ENCODE assay signal across 29 cellular contexts in the genomic region with DNA sequence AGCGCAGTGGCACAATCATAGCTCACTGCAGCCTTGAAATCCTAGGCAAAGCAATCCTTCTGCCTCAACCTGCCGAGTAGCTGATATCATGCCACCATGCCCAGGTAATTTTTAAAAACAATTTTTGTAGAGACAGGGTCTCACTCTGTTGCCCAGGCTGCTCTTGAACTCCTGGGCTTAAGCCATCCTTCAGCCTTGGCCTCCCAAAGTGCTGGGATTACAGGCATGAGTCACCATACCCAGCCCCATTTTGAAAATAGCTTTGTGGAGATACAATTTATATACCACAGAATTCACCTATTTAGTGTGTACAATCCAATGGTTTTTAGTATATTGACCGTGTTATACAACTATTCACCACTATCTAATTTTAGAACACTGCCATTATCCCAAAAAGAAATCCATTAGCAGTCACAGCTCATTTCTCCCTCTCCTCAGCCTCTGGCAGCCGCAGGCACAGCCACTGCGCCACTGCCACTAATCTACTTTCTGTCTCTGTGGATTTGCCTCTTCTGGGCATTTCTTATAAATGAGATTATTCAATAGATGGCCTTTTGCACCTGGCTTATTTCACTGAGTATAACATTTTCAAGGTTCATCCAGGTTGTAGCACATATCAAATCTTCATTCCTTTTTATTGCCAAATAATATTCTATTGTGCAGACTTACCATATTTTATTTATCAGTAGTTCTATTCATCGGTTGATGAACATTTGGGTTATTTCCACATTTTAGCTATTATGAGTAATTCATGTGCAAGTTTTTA. TPM values are rescaled to one million over a fixed set of nuclear protein-coding genes. Genes with fewer than 3 reads are reported as not detected.
A peak's percentile ranks its signal among the peaks of the same experiment; 100 is the strongest.
DNase-seq lines count a peak whose midpoint lies in the region; ATAC-seq, FAIRE-seq and TF ChIP-seq lines count a peak whose summit lies in the region.
"Had no signal": no experiment of that assay in that cellular context is flagged by ENCODE, and none has a peak within 500 bp of the region (broad histone marks: within the 10 kb centered on the region; RNA-seq: fewer than 3 reads in every experiment).

No MANE protein-coding gene starts in this region.

- no peak overlapping the region for H2BK12ac ChIP-seq in H1 (ENCODE audit: low read depth, low read length)

- H3K9ac ChIP-seq in OCI-LY3 (ENCODE audit: low read length) (no peak overlapping the region), H1 (replicated peaks in 1 of 4; ENCODE audit: extremely low read depth in 1 of 4, low read depth in 3 of 4, low read length in 3 of 4) (no peak overlapping the region)

- H3K56ac ChIP-seq in H1 (replicated peaks; ENCODE audit: insufficient read length, low read depth, low read length) = no peak overlapping the region

- H3K27ac ChIP-seq in CD4-positive, CD25-positive, alpha-beta regulatory T cell (ENCODE audit: insufficient read depth, low read length, poor library complexity, severe bottlenecking) = no peak overlapping the region
- H3K27ac ChIP-seq in OCI-LY3 (ENCODE audit: low read length) = no peak overlapping the region
- H3K27ac ChIP-seq in H1 (ENCODE audit: low read depth, low read length) = no peak overlapping the region
- H3K27ac ChIP-seq: coronary artery, esophagus squamous epithelium, Peyer's patch, tibial artery, WERI-Rb-1 had no signal

- H3K23me2 ChIP-seq in H1 (ENCODE audit: low read depth, low read length) = no peaks in the 10 kb centered on the region

- ATAC-seq in CD4-positive, CD25-positive, alpha-beta regulatory T cell (ENCODE audit: low read depth in 2 of 2) = no peak
- ATAC-seq in sciatic nerve = no peak

- peak overlapping the region; percentile 9 for H3K27ac Mint-ChIP-seq in activated CD4-positive, alpha-beta memory T cell treated with anti-CD3 and anti-CD28 coated beads, Interleukin-2, amount 10 ng/mL, durations not matched to agents 7 days and 5 days
- H3K27ac Mint-ChIP-seq in activated CD4-positive, alpha-beta memory T cell treated with anti-CD3 and anti-CD28 coated beads for 36 hours = no peak overlapping the region
- H3K27ac Mint-ChIP-seq in CD4-positive, CD25-positive, alpha-beta regulatory T cell = peak overlapping the region in 2 of 3 donors; percentile 21 to 58
- H3K27ac Mint-ChIP-seq: CD4-positive, alpha-beta T cell; memory B cell had no signal

- POLR2A ChIA-PET in activated CD4-positive, alpha-beta memory T cell treated with anti-CD3 and anti-CD28 coated beads, Interleukin-2, amount 10 ng/mL, durations not matched to agents 7 days and 5 days (lab: Charles Lee) = interaction anchor here (0.6 to 7.1 kb wide), 8 partner anchors 12 to 45 kb away, joined by 3 to 41 read pairs (median 6); partner anchors contain the start of gene UBALD2
- POLR2A ChIA-PET in activated CD4-positive, alpha-beta memory T cell treated with anti-CD3 and anti-CD28 coated beads for 36 hours (lab: Charles Lee) = interaction anchor here (1.0 kb wide), 1 partner anchor 54 kb away, joined by 3 read pairs; no protein-coding TSS in a partner anchor
- POLR2A ChIA-PET in H1 (lab: Charles Lee; ENCODE audit: partially characterized antibody) = interaction anchor here (0.9 kb wide), 1 partner anchor 10 kb away, joined by 3 read pairs; no protein-coding TSS in a partner anchor

- TF ChIP-seq RAD21 in H1 (IDR thresholded peaks at IDR 0.05 in 1 of 2, conservative IDR thresholded peaks at IDR 0.05 in 1 of 2; ENCODE audit: low read depth in 2 of 2, low read length in 2 of 2) = no peak

- peaks cover 62% of the 10 kb centered on the region for H3K36me3 Mint-ChIP-seq in activated CD4-positive, alpha-beta memory T cell treated with anti-CD3 and anti-CD28 coated beads, Interleukin-2, amount 10 ng/mL, durations not matched to agents 7 days and 5 days (ENCODE audit: low read depth)
- peaks cover 2% of the 10 kb centered on the region for H3K36me3 Mint-ChIP-seq in activated CD4-positive, alpha-beta memory T cell treated with anti-CD3 and anti-CD28 coated beads for 36 hours
- peaks cover 6% of the 10 kb centered on the region for H3K36me3 Mint-ChIP-seq in CD4-positive, CD25-positive, alpha-beta regulatory T cell
- H3K36me3 Mint-ChIP-seq: memory B cell had no signal

- H4K5ac ChIP-seq in H1 (ENCODE audit: insufficient read length, low read depth, low read length) = no peak overlapping the region

- H2BK20ac ChIP-seq in H1 (ENCODE audit: low read length) = no peak overlapping the region

- H2BK15ac ChIP-seq in H1 (ENCODE audit: low read length) = no peak overlapping the region

- no peak for TF ChIP-seq POLR2A in H1 (IDR thresholded peaks at IDR 0.05; ENCODE audit: control extremely low read depth in 1 of 2, low read depth in 2 of 2, low read length in 2 of 2)

- H3K23ac ChIP-seq in H1 (ENCODE audit: insufficient read length) = no peak overlapping the region

- no peak for TF ChIP-seq CTCF in OCI-LY3 (IDR thresholded peaks at IDR 0.05; ENCODE audit: low read depth, low read length)
- no peak for TF ChIP-seq CTCF in H1 (IDR thresholded peaks at IDR 0.05; ENCODE audit: control extremely low read depth in 1 of 3, insufficient read depth in 1 of 3, low read depth in 1 of 3, low read length in 3 of 3)

- no peak for DNase-seq in activated CD4-positive, alpha-beta memory T cell treated with anti-CD3 and anti-CD28 coated beads, Interleukin-2, amount 10 ng/mL, durations not matched to agents 7 days and 5 days
- no peak for DNase-seq in activated CD4-positive, alpha-beta memory T cell treated with anti-CD3 and anti-CD28 coated beads for 36 hours
- no peak for DNase-seq in CD4-positive, CD25-positive, alpha-beta regulatory T cell
- peak in 1 of 2 experiments; percentile 1 for DNase-seq in H1 (ENCODE audit: low read depth in 1 of 2, low spot score in 2 of 2)
- no peak for DNase-seq in iPS-NIHi7 (ENCODE audit: extremely low spot score)
- no peak for DNase-seq in sciatic nerve (ENCODE audit: low spot score)
- DNase-seq in stimulated activated CD4-positive, alpha-beta T cell treated with anti-CD3 and anti-CD28 coated beads, Interleukin-4, amount 100 ng/mL, for 4 hours = no peak
- DNase-seq: activated CD4-positive, alpha-beta T cell treated with anti-CD3 and anti-CD28 coated beads, Interleukin-2, amount 50 U/mL, for 1 hour; anterior cingulate cortex; CD4-positive, alpha-beta T cell; esophagus squamous epithelium; KG1; MG63; NCI-H2029; NCI-H524 treated with DMSO at 0.1 percent for 48 hours; Peyer's patch; SHP77 treated with DMSO at 0.1 percent for 48 hours; T1000; tibial artery; WERI-Rb-1 had no signal

- H3K4me1 Mint-ChIP-seq in activated CD4-positive, alpha-beta memory T cell treated with anti-CD3 and anti-CD28 coated beads, Interleukin-2, amount 10 ng/mL, durations not matched to agents 7 days and 5 days = peaks cover 58% of the 10 kb centered on the region
- H3K4me1 Mint-ChIP-seq in activated CD4-positive, alpha-beta memory T cell treated with anti-CD3 and anti-CD28 coated beads for 36 hours (ENCODE audit: low read depth) = peaks cover 47% of the 10 kb centered on the region
- peaks cover 24 to 48% (median 33%) of the 10 kb centered on the region in 4 donors for H3K4me1 Mint-ChIP-seq in CD4-positive, CD25-positive, alpha-beta regulatory T cell
- H3K4me1 Mint-ChIP-seq: memory B cell had no signal

- no peaks in the 10 kb centered on the region for H3K79me2 ChIP-seq in OCI-LY3 (ENCODE audit: low read length)
- 0 out of 4 replicates have a peak, but pooled peaks cover 0 to 2% of the 10 kb centered on the region in 2 experiments for H3K79me2 ChIP-seq in H1 (ENCODE audit: control insufficient read depth in 1 of 2, insufficient read depth in 2 of 2, low read length in 2 of 2)
- H3K79me2 ChIP-seq: hepatocyte had no signal

- no peak overlapping the region for H3K18ac ChIP-seq in H1 (ENCODE audit: extremely low read depth, low read length)

- H3K4me3 ChIP-seq in CD4-positive, CD25-positive, alpha-beta regulatory T cell (ENCODE audit: low read depth, low read length) = peak overlapping the region; percentile 24
- H3K4me3 ChIP-seq in OCI-LY3 (ENCODE audit: low read length) (no peak overlapping the region), H1 (ENCODE audit: extremely low read depth in 1 of 4, insufficient read depth in 2 of 4, low read depth in 3 of 4, low read length in 4 of 4) (no peak overlapping the region)
- H3K4me3 ChIP-seq: coronary artery, esophagus squamous epithelium, HAP-1, hepatocyte, MG63, Peyer's patch, tibial artery had no signal

- intact Hi-C loops in activated CD4-positive, alpha-beta memory T cell treated with anti-CD3 and anti-CD28 coated beads for 36 hours (cut with micrococcal nuclease) = no loop called here
- intact Hi-C loops in sciatic nerve (cut with DNase I) = no loop called here

- H3K4me2 ChIP-seq in OCI-LY3 (ENCODE audit: low read length) (peak overlapping the region; percentile 50), H1 (ENCODE audit: insufficient read depth in 1 of 2, low read depth in 2 of 2, low read length in 2 of 2) (no peak overlapping the region)
- H3K4me2 ChIP-seq: hepatocyte had no signal

- no peak overlapping the region for H4K8ac ChIP-seq in H1 (ENCODE audit: extremely low read depth, insufficient read depth, low read length)

- CTCF ChIA-PET in activated CD4-positive, alpha-beta memory T cell treated with anti-CD3 and anti-CD28 coated beads, Interleukin-2, amount 10 ng/mL, durations not matched to agents 7 days and 5 days (lab: Charles Lee) = interaction anchor here (1.0 to 1.5 kb wide), 3 partner anchors 9 to 41 kb away, joined by 3 to 6 read pairs (median 4); no protein-coding TSS in a partner anchor
- CTCF ChIA-PET in activated CD4-positive, alpha-beta memory T cell treated with anti-CD3 and anti-CD28 coated beads for 36 hours (lab: Charles Lee) = interaction anchor here (0.7 to 1.9 kb wide), 3 partner anchors 13 to 108 kb away, joined by 3 to 6 read pairs (median 3); no protein-coding TSS in a partner anchor
- CTCF ChIA-PET in H1 (lab: Charles Lee; ENCODE audit: partially characterized antibody) = interaction anchor here (0.7 to 1.7 kb wide), 5 partner anchors 18 to 223 kb away, joined by 3 to 6 read pairs (median 3); no protein-coding TSS in a partner anchor

- no peaks in the 10 kb centered on the region for H3K79me1 ChIP-seq in H1 (ENCODE audit: low read depth, low read length)

- peaks cover 2% of the 10 kb centered on the region for H3K4me1 ChIP-seq in CD4-positive, CD25-positive, alpha-beta regulatory T cell (ENCODE audit: control insufficient read depth, insufficient read depth, low read length, poor library complexity, severe bottlenecking)
- H3K4me1 ChIP-seq in OCI-LY3 (ENCODE audit: low read length) (peaks cover 24% of the 10 kb centered on the region), H1 (replicated peaks in 1 of 4; ENCODE audit: control insufficient read depth in 3 of 4, insufficient read depth in 4 of 4, low read length in 3 of 4) (no peaks in the 10 kb centered on the region)
- H3K4me1 ChIP-seq: esophagus squamous epithelium, Peyer's patch, tibial artery had no signal

- H3K27me3 ChIP-seq in CD4-positive, CD25-positive, alpha-beta regulatory T cell (ENCODE audit: control insufficient read depth, insufficient read depth, low read length) = no peaks in the 10 kb centered on the region
- H3K27me3 ChIP-seq in OCI-LY3 (ENCODE audit: low read depth, low read length) (peaks cover 14% of the 10 kb centered on the region), H1 (replicated peaks in 1 of 4; ENCODE audit: control insufficient read depth in 3 of 4, extremely low read depth in 1 of 4, insufficient read depth in 3 of 4, low read length in 3 of 4) (peaks cover under 1 to 9% (median 3%) of the 10 kb centered on the region in 4 experiments; a peak in 6 of 7 replicates)
- H3K27me3 ChIP-seq: Peyer's patch had no signal

- no peak overlapping the region for H2AK5ac ChIP-seq in H1 (ENCODE audit: low read depth, low read length)

- peaks cover 2% of the 10 kb centered on the region for H3K9me3 Mint-ChIP-seq in activated CD4-positive, alpha-beta memory T cell treated with anti-CD3 and anti-CD28 coated beads, Interleukin-2, amount 10 ng/mL, durations not matched to agents 7 days and 5 days
- no peaks in the 10 kb centered on the region for H3K9me3 Mint-ChIP-seq in activated CD4-positive, alpha-beta memory T cell treated with anti-CD3 and anti-CD28 coated beads for 36 hours
- H3K9me3 Mint-ChIP-seq in CD4-positive, CD25-positive, alpha-beta regulatory T cell = peaks cover 0 to 2% (median 0%) of the 10 kb centered on the region in 7 donors
- H3K9me3 Mint-ChIP-seq: CD4-positive, alpha-beta T cell; memory B cell had no signal

- no peak overlapping the region for H2AFZ ChIP-seq in OCI-LY3 (ENCODE audit: low read depth, low read length)
- no peak overlapping the region for H2AFZ ChIP-seq in H1 (ENCODE audit: low read length)
- H2AFZ ChIP-seq: hepatocyte had no signal

- H3K27me3 Mint-ChIP-seq in activated CD4-positive, alpha-beta memory T cell treated with anti-CD3 and anti-CD28 coated beads, Interleukin-2, amount 10 ng/mL, durations not matched to agents 7 days and 5 days = no peaks in the 10 kb centered on the region
- H3K27me3 Mint-ChIP-seq in activated CD4-positive, alpha-beta memory T cell treated with anti-CD3 and anti-CD28 coated beads for 36 hours = no peaks in the 10 kb centered on the region
- H3K27me3 Mint-ChIP-seq in CD4-positive, CD25-positive, alpha-beta regulatory T cell = peaks cover 17% of the 10 kb centered on the region
- H3K27me3 Mint-ChIP-seq: CD4-positive, alpha-beta T cell had no signal

- no peaks in the 10 kb centered on the region for H3K9me3 ChIP-seq in CD4-positive, CD25-positive, alpha-beta regulatory T cell (ENCODE audit: control insufficient read depth in 2 of 2, low read length in 2 of 2)
- H3K9me3 ChIP-seq in OCI-LY3 (ENCODE audit: insufficient read depth, low read length) = no peaks in the 10 kb centered on the region
- H3K9me3 ChIP-seq in H1 (ENCODE audit: insufficient read depth in 2 of 2, low read depth in 1 of 2, low read length in 1 of 2) = no peaks in the 10 kb centered on the region
- H3K9me3 ChIP-seq: esophagus squamous epithelium, HAP-1, Peyer's patch, tibial artery had no signal

- H4K20me1 ChIP-seq in OCI-LY3 (ENCODE audit: insufficient read depth, low read length) (no peaks in the 10 kb centered on the region), H1 (replicated peaks in 1 of 2; ENCODE audit: control insufficient read depth in 1 of 2, insufficient read depth in 2 of 2, low read length in 2 of 2) (no peaks in the 10 kb centered on the region)

- no peak overlapping the region for H4K91ac ChIP-seq in H1 (replicated peaks; ENCODE audit: insufficient read length, low read length)

- no peak for TF ChIP-seq EP300 in H1 (IDR thresholded peaks at IDR 0.05; ENCODE audit: borderline replicate concordance in 1 of 2, low read depth in 2 of 2, low read length in 2 of 2)

- H3K36me3 ChIP-seq in CD4-positive, CD25-positive, alpha-beta regulatory T cell (ENCODE audit: control insufficient read depth, insufficient read depth, low read length) = no peaks in the 10 kb centered on the region
- no peaks in the 10 kb centered on the region for H3K36me3 ChIP-seq in OCI-LY3 (replicated peaks; ENCODE audit: low read depth, low read length)
- no peaks in the 10 kb centered on the region for H3K36me3 ChIP-seq in H1 (ENCODE audit: control insufficient read depth in 2 of 4, insufficient read depth in 4 of 4, low read length in 3 of 4)
- H3K36me3 ChIP-seq: esophagus squamous epithelium, HAP-1, MG63, Peyer's patch, tibial artery, WERI-Rb-1 had no signal

- H3K4me3 Mint-ChIP-seq in activated CD4-positive, alpha-beta memory T cell treated with anti-CD3 and anti-CD28 coated beads, Interleukin-2, amount 10 ng/mL, durations not matched to agents 7 days and 5 days = no peak overlapping the region
- H3K4me3 Mint-ChIP-seq in activated CD4-positive, alpha-beta memory T cell treated with anti-CD3 and anti-CD28 coated beads for 36 hours = no peak overlapping the region
- H3K4me3 Mint-ChIP-seq in CD4-positive, CD25-positive, alpha-beta regulatory T cell = no peak overlapping the region
- H3K4me3 Mint-ChIP-seq: CD4-positive, alpha-beta T cell; memory B cell had no signal

- WGBS in H1 (ENCODE audit: extremely low coverage in 1 of 2, insufficient coverage in 1 of 2, insufficient read length in 1 of 2, insufficient replicate concordance in 2 of 2, low coverage in 1 of 2, low lambda C conversion rate in 2 of 2, missing lambda C conversion rate in 1 of 2), 2 experiments = 97% methylated on average over 6 of the region's 6 CpGs; no CpG with 5 or more reads in 1 of the 2 experiments

- H3K14ac ChIP-seq in H1 (ENCODE audit: insufficient read length) = no peak overlapping the region

- no peak overlapping the region for H2BK5ac ChIP-seq in H1 (ENCODE audit: low read depth, low read length)

- FAIRE-seq in H1 (lab: Jason Lieb, UNC) = no peak
- FAIRE-seq: bronchial epithelial cell, endometrium, frontal cortex, HTR-8/SVneo had no signal

- H2BK120ac ChIP-seq in H1 (replicated peaks; ENCODE audit: low read depth, low read length) = no peak overlapping the region

- H3K4ac ChIP-seq in H1 (replicated peaks; ENCODE audit: insufficient read length, low read depth, low read length) = no peak overlapping the region

RNA-seq across cellular contexts. Expression of gene RNF157, which starts 6.5 kb away (rescaled TPM):
- total RNA-seq in activated CD4-positive, alpha-beta memory T cell treated with anti-CD3 and anti-CD28 coated beads, Interleukin-2, amount 10 ng/mL, durations not matched to agents 7 days and 5 days = 10 to 100 TPM; 79.8 to 83.9 TPM
- 10 to 100 TPM; 25.4 to 28.0 TPM for total RNA-seq in activated CD4-positive, alpha-beta memory T cell treated with anti-CD3 and anti-CD28 coated beads for 36 hours
- 17.7 TPM for total RNA-seq in CD4-positive, CD25-positive, alpha-beta regulatory T cell
- 1 to 10 TPM; 3.3 to 5.6 (median 4.3) TPM for polyA plus RNA-seq in CD4-positive, CD25-positive, alpha-beta regulatory T cell
- total RNA-seq in H1 (2021; fragmentation: NEBNext Ultra II Directional; extraction: Animal tissue kit (Norgen Biotek cat#: 25700)) = 13.4 and 14.9 TPM in 2 replicates
- polyA plus RNA-seq in H1 (2011; rRNA removed) = 16.7 and 20.2 TPM in 2 replicates
- 15.2 TPM for polyA plus RNA-seq in H1 (2011; cell fraction: cytosol; rRNA removed)
- polyA plus RNA-seq in H1 (2011; cell fraction: nucleus; rRNA removed) = 17.4 TPM
- 13.0 to 30.8 TPM (median 18.2 TPM) in 4 replicates for polyA plus RNA-seq in H1 (2012, experiment 1 of 2)
- 10.9 TPM for polyA plus RNA-seq in H1 (2012, experiment 2 of 2)
- polyA plus RNA-seq in H1 (2013, experiment 1 of 2) = 9.3 TPM
- 9.7 TPM for polyA plus RNA-seq in H1 (2013, experiment 2 of 2)
- 27.8 and 31.8 TPM in 2 replicates for polyA minus RNA-seq in H1 (2011; rRNA and poly(A)+ RNA removed)
- 16.3 TPM for polyA minus RNA-seq in H1 (2011; cell fraction: cytosol; rRNA and poly(A)+ RNA removed)
- 15.9 TPM for polyA minus RNA-seq in H1 (2011; cell fraction: nucleus; rRNA and poly(A)+ RNA removed)
- 15.8 TPM for total RNA-seq in sciatic nerve
- total RNA-seq: bronchial epithelial cell had no signal

RNA-seq across cellular contexts. Expression of gene UBALD2, which starts 31.4 kb away (rescaled TPM):
- 100 to 1,000 TPM; 524 to 546 TPM for total RNA-seq in activated CD4-positive, alpha-beta memory T cell treated with anti-CD3 and anti-CD28 coated beads, Interleukin-2, amount 10 ng/mL, durations not matched to agents 7 days and 5 days
- 100 to 1,000 TPM; 317 TPM for total RNA-seq in activated CD4-positive, alpha-beta memory T cell treated with anti-CD3 and anti-CD28 coated beads for 36 hours
- 247 TPM for total RNA-seq in CD4-positive, CD25-positive, alpha-beta regulatory T cell
- polyA plus RNA-seq in CD4-positive, CD25-positive, alpha-beta regulatory T cell = 1 to 10 TPM; 3.9 to 9.2 (median 7.3) TPM
- 22.6 and 25.6 TPM in 2 replicates for total RNA-seq in H1 (2021; fragmentation: NEBNext Ultra II Directional; extraction: Animal tissue kit (Norgen Biotek cat#: 25700))
- 17.8 and 26.8 TPM in 2 replicates for polyA plus RNA-seq in H1 (2011; rRNA removed)
- 11.6 TPM for polyA plus RNA-seq in H1 (2011; cell fraction: cytosol; rRNA removed)
- polyA plus RNA-seq in H1 (2011; cell fraction: nucleus; rRNA removed) = 20.6 TPM
- 6.2 to 22.1 TPM (median 14.0 TPM) in 4 replicates for polyA plus RNA-seq in H1 (2012, experiment 1 of 2)
- 27.4 TPM for polyA plus RNA-seq in H1 (2012, experiment 2 of 2)
- polyA plus RNA-seq in H1 (2013, experiment 1 of 2) = 22.2 TPM
- 20.6 TPM for polyA plus RNA-seq in H1 (2013, experiment 2 of 2)
- polyA minus RNA-seq in H1 (2011; rRNA and poly(A)+ RNA removed) = 4.8 and 7.9 TPM in 2 replicates
- polyA minus RNA-seq in H1 (2011; cell fraction: cytosol; rRNA and poly(A)+ RNA removed) = 26.6 TPM
- polyA minus RNA-seq in H1 (2011; cell fraction: nucleus; rRNA and poly(A)+ RNA removed) = 13.2 TPM
- total RNA-seq in sciatic nerve = 38.4 TPM
